In genomic region chr19:53537523-53538377, GRCh38 we compare ENCODE assay signal across 8 cellular contexts. TPM values are rescaled to one million over a fixed set of nuclear protein-coding genes. Genes with fewer than 3 reads are reported as not detected.
A peak's percentile ranks its signal among the peaks of the same experiment; 100 is the strongest.
DNase-seq lines count a peak whose midpoint lies in the region; ATAC-seq and TF ChIP-seq lines count a peak whose summit lies in the region.

TSS of gene ZNF331 (plus strand) at chr19:53538145. CDS start at chr19:53569377, 31,232 bp downstream.

- H3K36me3 ChIP-seq in BJ (ENCODE audit: control insufficient read depth, insufficient read depth, low read length), result no peaks in the 10 kb centered on the region
- peaks cover 0 to 2% of the 10 kb centered on the region in 2 donors for H3K36me3 ChIP-seq in ascending aorta

- BruUV-seq in Calu3 (replicated peaks; lab: Mats Ljungman, UMichigan), result no TSS peak

- H3K27me3 Mint-ChIP-seq in Calu3 (ENCODE audit: unreplicated experiment), result no peaks in the 10 kb centered on the region

- H3K9me3 ChIP-seq in ascending aorta, result no peaks in the 10 kb centered on the region

- ATAC-seq in GM19324 (IDR thresholded peaks at IDR 0.05; ENCODE audit: low FRiP score, unreplicated experiment) (peak; percentile 79), HG03571 (IDR thresholded peaks at IDR 0.05; ENCODE audit: unreplicated experiment) (peak; percentile 62), sciatic nerve (peak; percentile 93)

- H3K27me3 ChIP-seq in BJ (ENCODE audit: control insufficient read depth, insufficient read depth, low read length) (no peaks in the 10 kb centered on the region), ascending aorta (no peaks in the 10 kb centered on the region)

- no peak for DNase-seq in BJ (ENCODE audit: low read depth)
- peak; percentile 84 to 92 (median 87) for DNase-seq in T-helper 1 cell
- DNase-seq in ascending aorta (ENCODE audit: low spot score in 2 of 2), result peak; percentile 69 to 93
- DNase-seq in hypothalamus (lab: John Stamatoyannopoulos, UW), result peak; percentile 19 to 89 (median 66)
- DNase-seq in sciatic nerve (ENCODE audit: low spot score), result peak; percentile 91
- DNase-seq in Calu3, result no peak

- no peaks in the 10 kb centered on the region for H3K4me1 Mint-ChIP-seq in Calu3 (ENCODE audit: low read depth, unreplicated experiment)

- H3K4me3 Mint-ChIP-seq in Calu3 (ENCODE audit: low read depth, unreplicated experiment), result no peak within 1 kb of the TSS

- H3K4me1 ChIP-seq in ascending aorta, result no peaks in the 10 kb centered on the region

- CTCF ChIA-PET in BJ (lab: Yijun Ruan, JAX) (no interaction called here), Calu3 (lab: Charles Lee) (no interaction called here)

- H3K27ac ChIP-seq in ascending aorta, result peak within 1 kb of the TSS; percentile 86 to 89

- no peaks in the 10 kb centered on the region for H3K36me3 Mint-ChIP-seq in Calu3 (ENCODE audit: insufficient read depth, unreplicated experiment)

- H3K27ac Mint-ChIP-seq in Calu3 (ENCODE audit: unreplicated experiment), result no peak within 1 kb of the TSS

- TF ChIP-seq CTCF in BJ (IDR thresholded peaks at IDR 0.05; ENCODE audit: insufficient read depth, low read depth, low read length) (peak; percentile 59), ascending aorta (IDR thresholded peaks at IDR 0.05) (peak; percentile 22 to 66 (median 30)), Calu3 (IDR thresholded peaks at IDR 0.05; ENCODE audit: unreplicated experiment) (no peak)

- POLR2A ChIA-PET in BJ (lab: Charles Lee), result no interaction called here

- peaks cover 24% of the 10 kb centered on the region for H3K9me3 Mint-ChIP-seq in Calu3 (ENCODE audit: low read depth, unreplicated experiment)

- intact Hi-C loops in ascending aorta (cut with DNase I), result loop anchor here (1.0 kb wide), 1 partner anchor 17 kb away; no protein-coding TSS in a partner anchor
- intact Hi-C loops in sciatic nerve (cut with DNase I), result no loop called here
- intact Hi-C loops in Calu3 (cut with micrococcal nuclease; ENCODE audit: unreplicated experiment), result no loop called here

- peak within 1 kb of the TSS; percentile 68 for H3K4me3 ChIP-seq in BJ (ENCODE audit: low read depth, low read length)
- peak within 1 kb of the TSS; percentile 51 to 81 for H3K4me3 ChIP-seq in ascending aorta

RNA-seq across cellular contexts. Expression of gene ZNF331, which starts in this region (rescaled TPM):
- 4.8 and 6.1 TPM in 2 replicates for polyA plus RNA-seq in BJ (2011; rRNA removed)
- 6.2 and 9.2 TPM in 2 replicates for polyA minus RNA-seq in BJ (2011; rRNA and poly(A)+ RNA removed)
- total RNA-seq in ascending aorta, result 34.5 TPM
- total RNA-seq in sciatic nerve, result 39.8 TPM
- 8.5 and 9.4 TPM in 2 replicates for total RNA-seq in Calu3 (2022)

Comparison
In these comparisons a context has a peak if more than half of its experiments do, and no peak if none do; other contexts are left out.
1. DNase-seq: peak in T-helper 1 cell (5 of 5), ascending aorta (2 of 2), hypothalamus (51 of 51) and sciatic nerve (single experiment); none in BJ (single experiment) and Calu3 (single experiment).
2. Peak in every context shown above with its lines, with median percentiles within 50 percentile points of each other: ATAC-seq.